In genomic region chr15:93088200-93088980, GRCh38 we compare ENCODE assay signal across 1 cellular context.
TF ChIP-seq lines count a peak whose summit lies in the region.

No MANE protein-coding gene starts in this region.

TF ChIP-seq in HepG2, 621 proteins besides CTCF, POLR2A, EP300 and RAD21:
- TF ChIP-seq ZNF777 (CRISPR knock-in tag; IDR thresholded peaks at IDR 0.05): peak; percentile 74
- no peak for TF ChIP-seq ZNF460 (CRISPR knock-in tag; IDR thresholded peaks at IDR 0.05; ENCODE audit: borderline replicate concordance)
- TF ChIP-seq ZNF589 (CRISPR knock-in tag; conservative IDR thresholded peaks at IDR 0.05): no peak
- TF ChIP-seq, protein P1, sequence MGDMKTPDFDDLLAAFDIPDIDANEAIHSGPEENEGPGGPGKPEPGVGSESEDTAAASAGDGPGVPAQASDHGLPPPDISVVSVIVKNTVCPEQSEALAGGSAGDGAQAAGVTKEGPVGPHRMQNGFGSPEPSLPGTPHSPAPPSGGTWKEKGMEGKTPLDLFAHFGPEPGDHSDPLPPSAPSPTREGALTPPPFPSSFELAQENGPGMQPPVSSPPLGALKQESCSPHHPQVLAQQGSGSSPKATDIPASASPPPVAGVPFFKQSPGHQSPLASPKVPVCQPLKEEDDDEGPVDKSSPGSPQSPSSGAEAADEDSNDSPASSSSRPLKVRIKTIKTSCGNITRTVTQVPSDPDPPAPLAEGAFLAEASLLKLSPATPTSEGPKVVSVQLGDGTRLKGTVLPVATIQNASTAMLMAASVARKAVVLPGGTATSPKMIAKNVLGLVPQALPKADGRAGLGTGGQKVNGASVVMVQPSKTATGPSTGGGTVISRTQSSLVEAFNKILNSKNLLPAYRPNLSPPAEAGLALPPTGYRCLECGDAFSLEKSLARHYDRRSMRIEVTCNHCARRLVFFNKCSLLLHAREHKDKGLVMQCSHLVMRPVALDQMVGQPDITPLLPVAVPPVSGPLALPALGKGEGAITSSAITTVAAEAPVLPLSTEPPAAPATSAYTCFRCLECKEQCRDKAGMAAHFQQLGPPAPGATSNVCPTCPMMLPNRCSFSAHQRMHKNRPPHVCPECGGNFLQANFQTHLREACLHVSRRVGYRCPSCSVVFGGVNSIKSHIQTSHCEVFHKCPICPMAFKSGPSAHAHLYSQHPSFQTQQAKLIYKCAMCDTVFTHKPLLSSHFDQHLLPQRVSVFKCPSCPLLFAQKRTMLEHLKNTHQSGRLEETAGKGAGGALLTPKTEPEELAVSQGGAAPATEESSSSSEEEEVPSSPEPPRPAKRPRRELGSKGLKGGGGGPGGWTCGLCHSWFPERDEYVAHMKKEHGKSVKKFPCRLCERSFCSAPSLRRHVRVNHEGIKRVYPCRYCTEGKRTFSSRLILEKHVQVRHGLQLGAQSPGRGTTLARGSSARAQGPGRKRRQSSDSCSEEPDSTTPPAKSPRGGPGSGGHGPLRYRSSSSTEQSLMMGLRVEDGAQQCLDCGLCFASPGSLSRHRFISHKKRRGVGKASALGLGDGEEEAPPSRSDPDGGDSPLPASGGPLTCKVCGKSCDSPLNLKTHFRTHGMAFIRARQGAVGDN (CRISPR knock-in tag; IDR thresholded peaks at IDR 0.05): 0 out of 2 replicates have a peak, but pooled peaks have one; percentile 23
- TF ChIP-seq TAF15 (IDR thresholded peaks at IDR 0.05; ENCODE audit: low read depth, low read length, poor library complexity, severe bottlenecking): no peak
- TF ChIP-seq EZH2 (conservative IDR thresholded peaks at IDR 0.05; ENCODE audit: low read depth, low read length): peak; percentile 53; the same call in 1 of the 2 replicates
TF ChIP-seq in HepG2: peak in this region for 3.
